Comparison of ENCODE assay signal across 25 cellular contexts in genomic region chr9:89797970-89798369, GRCh38.
A peak's percentile ranks its signal among the peaks of the same experiment; 100 is the strongest.
DNase-seq lines count a peak whose midpoint lies in the region; ATAC-seq, FAIRE-seq and TF ChIP-seq lines count a peak whose summit lies in the region.
"Had no signal": no experiment of that assay in that cellular context is flagged by ENCODE, and none has a peak within 500 bp of the region (broad histone marks: within the 10 kb centered on the region; RNA-seq: fewer than 3 reads in every experiment).

No MANE protein-coding gene starts in this region.

- H3K27me3 Mint-ChIP-seq in natural killer cell treated with Interleukin-12 subunit alpha and Interleukin-12 subunit beta and Interleukin-15 and Interleukin-18, amount 100 ng/mL, for 72 hours: peaks cover 0 to 12% of the 10 kb centered on the region in 2 donors

- H3K27me3 ChIP-seq in parathyroid adenoma (ENCODE audit: control insufficient read depth, insufficient read depth, low read length): no peaks in the 10 kb centered on the region
- H3K27me3 ChIP-seq: adrenal gland, BE2C, vagina had no signal

- no peaks in the 10 kb centered on the region for H3K36me3 Mint-ChIP-seq in natural killer cell treated with Interleukin-12 subunit alpha and Interleukin-12 subunit beta and Interleukin-15 and Interleukin-18, amount 100 ng/mL, for 72 hours
- H3K36me3 Mint-ChIP-seq: WTC11 had no signal

- H3K9ac ChIP-seq in parathyroid adenoma: no peak overlapping the region

- ATAC-seq in SK-N-SH treated with all-trans-retinoic acid at 6 μM for 48 hours: no peak
- no peak for ATAC-seq in natural killer cell treated with Interleukin-12 subunit alpha and Interleukin-12 subunit beta and Interleukin-15 and Interleukin-18, amount 100 ng/mL, for 72 hours
- ATAC-seq: WTC11 had no signal

- no peak overlapping the region for H3K4me3 Mint-ChIP-seq in natural killer cell treated with Interleukin-12 subunit alpha and Interleukin-12 subunit beta and Interleukin-15 and Interleukin-18, amount 100 ng/mL, for 72 hours
- H3K4me3 Mint-ChIP-seq: dendritic cell treated with granulocyte-macrophage colony-stimulating factor and Interleukin-4, amounts not matched to agents 40 ng/mL and 50 ng/mL, for 4 days; HFFc6; WTC11 had no signal

- no peak for TF ChIP-seq CTCF in parathyroid adenoma (IDR thresholded peaks at IDR 0.05)

- no peaks in the 10 kb centered on the region for H3K36me3 ChIP-seq in parathyroid adenoma (ENCODE audit: control insufficient read depth, insufficient read depth, low read length)
- H3K36me3 ChIP-seq: adrenal gland, BE2C, vagina had no signal

- no peaks in the 10 kb centered on the region for H3K9me3 ChIP-seq in parathyroid adenoma (ENCODE audit: control insufficient read depth, low read length)
- H3K9me3 ChIP-seq: adrenal gland, BE2C, Caco-2, vagina had no signal

- no peak overlapping the region for H3K4me3 ChIP-seq in parathyroid adenoma (ENCODE audit: low read depth, low read length)
- H3K4me3 ChIP-seq: adrenal gland, vagina had no signal

- DNase-seq in NCI-H345 (lab: John Stamatoyannopoulos, UW) (peak; percentile 31), NCI-H345 treated with DMSO at 0.1 percent for 48 hours (lab: John Stamatoyannopoulos, UW; ENCODE audit: unreplicated experiment) (no peak), NCI-H146 (lab: John Stamatoyannopoulos, UW) (peak; percentile 60), GF-D8 (lab: John Stamatoyannopoulos, UW) (no peak), frontal cortex (ENCODE audit: low spot score in 2 of 2) (no peak)
- DNase-seq in natural killer cell treated with Interleukin-12 subunit alpha and Interleukin-12 subunit beta and Interleukin-15 and Interleukin-18, amount 100 ng/mL, for 72 hours (ENCODE audit: low spot score): no peak
- DNase-seq: activated CD4-positive, alpha-beta T cell treated with anti-CD3 and anti-CD28 coated beads, Interleukin-2, amount 50 U/mL, for 48 hours; activated gamma-delta T cell treated with Interleukin-2 at 50 U/mL for 16 hours; BE2C; Caco-2; foreskin fibroblast; HFFc6; hypothalamus; mammary epithelial cell; NCI-H187 treated with DMSO at 0.1 percent for 48 hours; occipital lobe had no signal

- H3K4me1 Mint-ChIP-seq in natural killer cell treated with Interleukin-12 subunit alpha and Interleukin-12 subunit beta and Interleukin-15 and Interleukin-18, amount 100 ng/mL, for 72 hours (ENCODE audit: low read depth in 2 of 2): peaks cover 0 to 2% of the 10 kb centered on the region in 2 donors

- no peak overlapping the region for H3K27ac Mint-ChIP-seq in natural killer cell treated with Interleukin-12 subunit alpha and Interleukin-12 subunit beta and Interleukin-15 and Interleukin-18, amount 100 ng/mL, for 72 hours
- H3K27ac Mint-ChIP-seq: dendritic cell treated with granulocyte-macrophage colony-stimulating factor and Interleukin-4, amounts not matched to agents 40 ng/mL and 50 ng/mL, for 4 days; HFFc6; WTC11 had no signal

- no peak overlapping the region for H2AFZ ChIP-seq in parathyroid adenoma

- H3K27ac ChIP-seq in parathyroid adenoma: peak overlapping the region; percentile 54
- H3K27ac ChIP-seq: adrenal gland, vagina had no signal

- H3K4me2 ChIP-seq in parathyroid adenoma (ENCODE audit: low read length): no peak overlapping the region

- no peak for FAIRE-seq in frontal cortex (lab: Jason Lieb, UNC)
- FAIRE-seq: A204.1, endothelial cell of umbilical vein, islet of Langerhans had no signal

- H3K79me2 ChIP-seq in parathyroid adenoma: no peaks in the 10 kb centered on the region

- H3K9me3 Mint-ChIP-seq in natural killer cell treated with Interleukin-12 subunit alpha and Interleukin-12 subunit beta and Interleukin-15 and Interleukin-18, amount 100 ng/mL, for 72 hours: no peaks in the 10 kb centered on the region
- H3K9me3 Mint-ChIP-seq: dendritic cell treated with granulocyte-macrophage colony-stimulating factor and Interleukin-4, amounts not matched to agents 40 ng/mL and 50 ng/mL, for 4 days; WTC11 had no signal

- peaks cover 26% of the 10 kb centered on the region for H3K4me1 ChIP-seq in parathyroid adenoma
- H3K4me1 ChIP-seq: Caco-2 had no signal

TF ChIP-seq in SK-N-SH treated with all-trans-retinoic acid at 6 μM for 48 hours, 23 proteins besides CTCF, POLR2A, EP300 and RAD21:
- TF ChIP-seq TCF4 (CRISPR knock-in tag; IDR thresholded peaks at IDR 0.05; ENCODE audit: borderline replicate concordance) (0 out of 2 replicates have a peak, but pooled peaks have one; percentile 60), CSDC2 (CRISPR knock-in tag; IDR thresholded peaks at IDR 0.05) (no peak)
TF ChIP-seq in SK-N-SH treated with all-trans-retinoic acid at 6 μM for 48 hours: peak in this region for 1.

Comparison
In these comparisons a context has a peak if more than half of its experiments do, and no peak if none do; other contexts are left out.
1. DNase-seq: peak in NCI-H345 (single experiment) and NCI-H146 (single experiment); none in NCI-H345 treated with DMSO at 0.1 percent for 48 hours (single experiment), natural killer cell treated with Interleukin-12 subunit alpha and Interleukin-12 subunit beta and Interleukin-15 and Interleukin-18, amount 100 ng/mL, for 72 hours (single experiment), GF-D8 (single experiment) and frontal cortex (0 of 2).